Comparison of ENCODE assay signal across 16 cellular contexts in the genomic region with DNA sequence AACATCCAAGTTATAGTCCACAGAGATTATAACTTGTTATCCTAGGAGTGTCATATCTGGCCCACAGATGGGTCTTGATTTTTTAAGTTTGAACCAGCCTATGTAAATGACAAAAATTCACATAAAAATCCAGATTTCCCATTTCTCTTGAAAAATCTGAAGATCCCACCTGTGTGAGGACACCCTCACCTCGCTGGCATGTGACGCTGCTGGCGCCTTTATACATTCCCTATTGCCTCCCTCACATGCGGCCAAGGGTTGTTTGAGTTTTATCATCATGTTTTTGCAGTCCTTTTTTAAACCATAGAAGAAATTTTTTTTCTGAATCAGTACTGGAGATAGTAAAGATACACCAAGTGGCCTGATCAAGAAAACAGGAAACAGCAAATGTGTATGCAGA. TPM values are rescaled to one million over a fixed set of nuclear protein-coding genes. Genes with fewer than 3 reads are reported as not detected.
"Had no signal": no experiment of that assay in that cellular context is flagged by ENCODE, and none has a peak within 500 bp of the region (broad histone marks: within the 10 kb centered on the region; RNA-seq: fewer than 3 reads in every experiment).

No MANE protein-coding gene starts in this region.

- H2AFZ ChIP-seq: PC-9 had no signal

- H3K4me1 ChIP-seq: Peyer's patch had no signal

- H3K4me3 ChIP-seq: K562, PC-9, Peyer's patch had no signal

- H3K9me2 ChIP-seq: SK-N-SH had no signal

- H3K27me3 ChIP-seq: Peyer's patch had no signal

- H3K9me3 ChIP-seq: Peyer's patch, SK-N-SH had no signal

- FAIRE-seq: K562 had no signal

- H3K4me2 ChIP-seq: KMS-11, PC-9, SK-N-SH had no signal

- H3K9ac ChIP-seq: KMS-11, SK-N-SH had no signal

- DNase-seq: Kasumi-1, MV-4-11, NCI-H1048, NCI-H187 treated with DMSO at 0.1 percent for 48 hours, NCI-H2107, PC-9, Peyer's patch, T-helper 1 cell had no signal

- H3K36me3 ChIP-seq: Peyer's patch had no signal

- H3K27ac ChIP-seq: KMS-11, PC-9, Peyer's patch had no signal

RNA-seq across cellular contexts. Expression of a gene that starts 25.9 kb away (rescaled TPM):
- total RNA-seq: HT-29, K562, MCF 10A, NCI-H460, PC-9, Peyer's patch had no signal
- polyA plus RNA-seq: HepG2, IgD-negative memory B cell, SK-N-SH had no signal
